Comparison of ENCODE assay signal across 1 cellular context in genomic region chr4:104421576-104421975, GRCh38.
TF ChIP-seq lines count a peak whose summit lies in the region.

No MANE protein-coding gene starts in this region.

TF ChIP-seq in GM23338, 12 proteins besides CTCF, POLR2A, EP300 and RAD21 (continued from another document):
- TF ChIP-seq REST (IDR thresholded peaks at IDR 0.05; ENCODE audit: unreplicated experiment) (no peak), NANOG (IDR thresholded peaks at IDR 0.05; ENCODE audit: borderline replicate concordance) (no peak), POLR2AphosphoS5 (IDR thresholded peaks at IDR 0.05; ENCODE audit: low read depth) (no peak), CREB1 (CRISPR knock-in tag; IDR thresholded peaks at IDR 0.05; ENCODE audit: low read depth) (no peak), ZNF462 (CRISPR knock-in tag; IDR thresholded peaks at IDR 0.05) (no peak), ZNF331 (CRISPR knock-in tag; IDR thresholded peaks at IDR 0.05; ENCODE audit: low read depth) (no peak), ETS1 (IDR thresholded peaks at IDR 0.05) (no peak), JUNB (IDR thresholded peaks at IDR 0.05; ENCODE audit: unreplicated experiment) (no peak), STAT1 (IDR thresholded peaks at IDR 0.05; ENCODE audit: unreplicated experiment) (no peak), EZH2 (IDR thresholded peaks at IDR 0.05; ENCODE audit: low read depth, unreplicated experiment) (no peak), ZNF114 (CRISPR knock-in tag; IDR thresholded peaks at IDR 0.05) (no peak)
TF ChIP-seq in GM23338: peak in this region for 0.
